ENCODE assay signal across 6 cellular contexts in the genomic region with DNA sequence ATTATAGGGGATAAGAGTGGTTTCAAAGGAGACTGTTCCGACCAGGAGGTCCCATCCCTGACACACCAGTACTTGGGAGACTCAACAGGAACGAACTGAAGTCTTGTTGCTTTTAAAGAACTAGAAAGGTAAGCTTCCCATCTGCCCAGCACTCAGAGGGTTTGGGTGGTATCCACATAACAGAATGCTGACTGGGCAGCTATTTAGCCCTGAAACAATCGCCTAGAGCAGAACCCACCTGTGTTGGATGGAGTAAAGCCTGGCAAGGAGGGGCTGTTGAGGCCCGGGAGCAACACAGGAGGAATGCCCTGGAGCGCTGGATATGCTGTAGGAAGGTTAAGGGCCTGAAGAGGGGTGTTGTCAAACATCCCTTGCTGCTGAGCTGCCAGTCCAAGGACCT.
"Had no signal": no experiment of that assay in that cellular context is flagged by ENCODE, and none has a peak within 500 bp of the region (broad histone marks: within the 10 kb centered on the region; RNA-seq: fewer than 3 reads in every experiment).

No MANE protein-coding gene starts in this region.

- H3K27ac ChIP-seq: HL-60 had no signal

- FAIRE-seq: HTR-8/SVneo, K562 had no signal

- ATAC-seq: K562 had no signal

- DNase-seq: IMR-90, KBM-7, KG1 had no signal

- H3K4me3 ChIP-seq: K562 had no signal
